In genomic region chr17:1203111-1203966, GRCh38 we compare ENCODE assay signal across 8 cellular contexts. TPM values are rescaled to one million over a fixed set of nuclear protein-coding genes. Genes with fewer than 3 reads are reported as not detected.
DNase-seq lines count a peak whose midpoint lies in the region; ATAC-seq and TF ChIP-seq lines count a peak whose summit lies in the region.

No MANE protein-coding gene starts in this region.

- no peaks in the 10 kb centered on the region for H3K4me1 Mint-ChIP-seq in HFFc6 (ENCODE audit: low read depth)
- peaks cover 26% of the 10 kb centered on the region for H3K4me1 Mint-ChIP-seq in activated CD4-positive, alpha-beta T cell treated with anti-CD3 and anti-CD28 coated beads, Interleukin-2, amount 10 ng/mL, durations not matched to agents 24 days and 14 days
- peaks cover 26 to 28% of the 10 kb centered on the region in 2 donors for H3K4me1 Mint-ChIP-seq in effector memory CD8-positive, alpha-beta T cell (ENCODE audit: low read depth in 2 of 2)
- H3K4me1 Mint-ChIP-seq in stimulated activated memory B cell treated with anti-CD40 and anti-IgM and Interleukin-4, amounts not matched to agents 10 μg/mL and 1 μg/mL and 100 μg/mL, for 72 hours = peaks cover 46% of the 10 kb centered on the region

- peak overlapping the region in 1 of 2 experiments; percentile 54 for H2BK12ac ChIP-seq in mesenchymal stem cell (ENCODE audit: low read length in 2 of 2)

- H3K27me3 ChIP-seq in ACC112 (ENCODE audit: insufficient read depth, low read length) (no peaks in the 10 kb centered on the region), mesenchymal stem cell (ENCODE audit: control insufficient read depth in 1 of 2, insufficient read depth in 1 of 2, low read length in 2 of 2) (peaks cover 3 to 5% of the 10 kb centered on the region in 2 experiments)

- H3K79me2 ChIP-seq in ACC112 (ENCODE audit: control insufficient read depth, insufficient read depth, low read length, unreplicated experiment) = no peaks in the 10 kb centered on the region

- H2BK120ac ChIP-seq in mesenchymal stem cell (ENCODE audit: low read depth, low read length) = no peak overlapping the region

- H3K79me1 ChIP-seq in mesenchymal stem cell (replicated peaks; ENCODE audit: low read length, poor library complexity, severe bottlenecking) = no peaks in the 10 kb centered on the region

- H3K27me3 Mint-ChIP-seq in HFFc6 (ENCODE audit: insufficient read depth) = peaks cover 18% of the 10 kb centered on the region
- H3K27me3 Mint-ChIP-seq in activated CD4-positive, alpha-beta T cell treated with anti-CD3 and anti-CD28 coated beads, Interleukin-2, amount 10 ng/mL, durations not matched to agents 24 days and 14 days = peaks cover 4% of the 10 kb centered on the region
- no peaks in the 10 kb centered on the region for H3K27me3 Mint-ChIP-seq in effector memory CD8-positive, alpha-beta T cell
- H3K27me3 Mint-ChIP-seq in stimulated activated memory B cell treated with anti-CD40 and anti-IgM and Interleukin-4, amounts not matched to agents 10 μg/mL and 1 μg/mL and 100 μg/mL, for 72 hours = no peaks in the 10 kb centered on the region

- H3K14ac ChIP-seq in mesenchymal stem cell (ENCODE audit: low read length in 2 of 2) = no peak overlapping the region

- H3K4me2 ChIP-seq in mesenchymal stem cell (ENCODE audit: low read length, poor library complexity, severe bottlenecking) = peak overlapping the region; percentile 69

- peak overlapping the region in 1 of 2 experiments; percentile 89 for H3K23ac ChIP-seq in mesenchymal stem cell (ENCODE audit: low read length in 2 of 2)

- DNase-seq in HFFc6 (peak; percentile 45), mesenchymal stem cell (peak; percentile 82), occipital lobe (lab: John Stamatoyannopoulos, UW) (no peak)
- peak; percentile 85 for DNase-seq in activated CD4-positive, alpha-beta T cell treated with anti-CD3 and anti-CD28 coated beads, Interleukin-2, amount 10 ng/mL, durations not matched to agents 24 days and 14 days
- peak; percentile 33 to 53 (median 35) for DNase-seq in effector memory CD8-positive, alpha-beta T cell

- H3K36me3 ChIP-seq in ACC112 (ENCODE audit: insufficient read depth, low read length) (no peaks in the 10 kb centered on the region), mesenchymal stem cell (ENCODE audit: control insufficient read depth in 1 of 2, insufficient read depth in 2 of 2, low read depth in 1 of 2, low read length in 2 of 2) (no peaks in the 10 kb centered on the region)

- H3K9me3 ChIP-seq in mesenchymal stem cell (ENCODE audit: control insufficient read depth, low read length) = no peaks in the 10 kb centered on the region

- H3K9me3 Mint-ChIP-seq in HFFc6 = no peaks in the 10 kb centered on the region
- H3K9me3 Mint-ChIP-seq in activated CD4-positive, alpha-beta T cell treated with anti-CD3 and anti-CD28 coated beads, Interleukin-2, amount 10 ng/mL, durations not matched to agents 24 days and 14 days = no peaks in the 10 kb centered on the region
- H3K9me3 Mint-ChIP-seq in effector memory CD8-positive, alpha-beta T cell = no peaks in the 10 kb centered on the region
- H3K9me3 Mint-ChIP-seq in stimulated activated memory B cell treated with anti-CD40 and anti-IgM and Interleukin-4, amounts not matched to agents 10 μg/mL and 1 μg/mL and 100 μg/mL, for 72 hours = no peaks in the 10 kb centered on the region

- peak overlapping the region; percentile 84 for H3K9ac ChIP-seq in mesenchymal stem cell (ENCODE audit: low read length)

- ATAC-seq in effector memory CD8-positive, alpha-beta T cell (replicated peaks) = peak; percentile 5
- no peak for ATAC-seq in stimulated activated memory B cell treated with anti-CD40 and anti-IgM and Interleukin-4, amounts not matched to agents 10 μg/mL and 1 μg/mL and 100 μg/mL, for 72 hours
- no peak for ATAC-seq in HG03039 (IDR thresholded peaks at IDR 0.05; ENCODE audit: unreplicated experiment)

- H3K27ac ChIP-seq in ACC112 (ENCODE audit: low read depth, low read length) = no peak overlapping the region
- H3K27ac ChIP-seq in mesenchymal stem cell (ENCODE audit: low read length, poor library complexity, severe bottlenecking) = no peak overlapping the region

- H3K4me3 Mint-ChIP-seq in HFFc6 = peak overlapping the region; percentile 39; the same call in 1 of the 2 replicates
- H3K4me3 Mint-ChIP-seq in activated CD4-positive, alpha-beta T cell treated with anti-CD3 and anti-CD28 coated beads, Interleukin-2, amount 10 ng/mL, durations not matched to agents 24 days and 14 days = no peak overlapping the region
- H3K4me3 Mint-ChIP-seq in effector memory CD8-positive, alpha-beta T cell = no peak overlapping the region
- H3K4me3 Mint-ChIP-seq in stimulated activated memory B cell treated with anti-CD40 and anti-IgM and Interleukin-4, amounts not matched to agents 10 μg/mL and 1 μg/mL and 100 μg/mL, for 72 hours = peak overlapping the region; percentile 44

- H3K4me1 ChIP-seq in ACC112 (ENCODE audit: control insufficient read depth, insufficient read depth, low read length, unreplicated experiment) (no peaks in the 10 kb centered on the region), mesenchymal stem cell (ENCODE audit: control insufficient read depth, insufficient read depth, low read depth, low read length) (peaks cover 6% of the 10 kb centered on the region)

- H3K36me3 Mint-ChIP-seq in HFFc6 (ENCODE audit: low read depth) = no peaks in the 10 kb centered on the region
- H3K36me3 Mint-ChIP-seq in activated CD4-positive, alpha-beta T cell treated with anti-CD3 and anti-CD28 coated beads, Interleukin-2, amount 10 ng/mL, durations not matched to agents 24 days and 14 days (ENCODE audit: low read depth) = no peaks in the 10 kb centered on the region
- peaks cover 34% of the 10 kb centered on the region for H3K36me3 Mint-ChIP-seq in effector memory CD8-positive, alpha-beta T cell (ENCODE audit: insufficient read depth)
- no peaks in the 10 kb centered on the region for H3K36me3 Mint-ChIP-seq in stimulated activated memory B cell treated with anti-CD40 and anti-IgM and Interleukin-4, amounts not matched to agents 10 μg/mL and 1 μg/mL and 100 μg/mL, for 72 hours

- H2BK5ac ChIP-seq in mesenchymal stem cell (ENCODE audit: low read depth, low read length, poor library complexity, severe bottlenecking) = no peak overlapping the region

- no peak; the same call in 1 of the 2 replicates for TF ChIP-seq CTCF in HFFc6 (IDR thresholded peaks at IDR 0.05)

- H4K91ac ChIP-seq in mesenchymal stem cell (ENCODE audit: low read length) = peak overlapping the region; percentile 59

- H3K4ac ChIP-seq in mesenchymal stem cell (ENCODE audit: low read depth in 1 of 2, low read length in 2 of 2) = no peak overlapping the region

- H2AFZ ChIP-seq in ACC112 (ENCODE audit: low read length, unreplicated experiment) = peak overlapping the region; percentile 85
- H2AFZ ChIP-seq in mesenchymal stem cell (ENCODE audit: low read depth, low read length) = peak overlapping the region; percentile 87

- 6% methylated on average over 48 of the region's 91 CpGs for WGBS in mesenchymal stem cell

- no peak overlapping the region for H3K27ac Mint-ChIP-seq in HFFc6
- H3K27ac Mint-ChIP-seq in activated CD4-positive, alpha-beta T cell treated with anti-CD3 and anti-CD28 coated beads, Interleukin-2, amount 10 ng/mL, durations not matched to agents 24 days and 14 days = no peak overlapping the region
- H3K27ac Mint-ChIP-seq in effector memory CD8-positive, alpha-beta T cell = no peak overlapping the region
- no peak overlapping the region for H3K27ac Mint-ChIP-seq in stimulated activated memory B cell treated with anti-CD40 and anti-IgM and Interleukin-4, amounts not matched to agents 10 μg/mL and 1 μg/mL and 100 μg/mL, for 72 hours

- intact Hi-C loops in activated CD4-positive, alpha-beta T cell treated with anti-CD3 and anti-CD28 coated beads, Interleukin-2, amount 10 ng/mL, durations not matched to agents 24 days and 14 days (cut with micrococcal nuclease) = no loop called here

- H2AK5ac ChIP-seq in mesenchymal stem cell (ENCODE audit: low read length, severe bottlenecking) = no peak overlapping the region

- peak overlapping the region; percentile 10 to 71 for H3K18ac ChIP-seq in mesenchymal stem cell (ENCODE audit: low read depth in 1 of 2, low read length in 2 of 2)

- H2BK15ac ChIP-seq in mesenchymal stem cell (ENCODE audit: low read depth, poor library complexity, severe bottlenecking) = no peak overlapping the region

- H3K4me3 ChIP-seq in ACC112 (ENCODE audit: low read depth, low read length) (peak overlapping the region; percentile 75), mesenchymal stem cell (ENCODE audit: insufficient read depth in 1 of 2, low read depth in 1 of 2, low read length in 2 of 2) (peak overlapping the region; percentile 53 to 80)

- peak overlapping the region; percentile 85 for H4K8ac ChIP-seq in mesenchymal stem cell (ENCODE audit: low read length)

RNA-seq across cellular contexts. Expression of gene ABR, which starts 23.6 kb away (rescaled TPM):
- 10 to 100 TPM; 49.3 to 58.4 (median 54.4) TPM for total RNA-seq in HFFc6 (2021; fragmentation: NEBNext Ultra II Directional; extraction: Animal tissue kit (Norgen Biotek cat#: 25700))
- total RNA-seq in activated CD4-positive, alpha-beta T cell treated with anti-CD3 and anti-CD28 coated beads, Interleukin-2, amount 10 ng/mL, durations not matched to agents 24 days and 14 days = 58.9 and 66.4 TPM in 2 replicates
- 57.4 TPM for polyA plus RNA-seq in mesenchymal stem cell (2013, experiment 1 of 2)
- polyA plus RNA-seq in mesenchymal stem cell (2013, experiment 2 of 2) = 56.4 TPM
- 134 TPM for total RNA-seq in occipital lobe

Comparison
In these comparisons a context has a peak if more than half of its experiments do, and no peak if none do; other contexts are left out.
1. H3K4me3 Mint-ChIP-seq: peak in HFFc6 (single experiment) and stimulated activated memory B cell treated with anti-CD40 and anti-IgM and Interleukin-4, amounts not matched to agents 10 μg/mL and 1 μg/mL and 100 μg/mL, for 72 hours (single experiment); none in activated CD4-positive, alpha-beta T cell treated with anti-CD3 and anti-CD28 coated beads, Interleukin-2, amount 10 ng/mL, durations not matched to agents 24 days and 14 days (single experiment) and effector memory CD8-positive, alpha-beta T cell (0 of 2).